ENCODE assay signal across 13 cellular contexts in the genomic region with DNA sequence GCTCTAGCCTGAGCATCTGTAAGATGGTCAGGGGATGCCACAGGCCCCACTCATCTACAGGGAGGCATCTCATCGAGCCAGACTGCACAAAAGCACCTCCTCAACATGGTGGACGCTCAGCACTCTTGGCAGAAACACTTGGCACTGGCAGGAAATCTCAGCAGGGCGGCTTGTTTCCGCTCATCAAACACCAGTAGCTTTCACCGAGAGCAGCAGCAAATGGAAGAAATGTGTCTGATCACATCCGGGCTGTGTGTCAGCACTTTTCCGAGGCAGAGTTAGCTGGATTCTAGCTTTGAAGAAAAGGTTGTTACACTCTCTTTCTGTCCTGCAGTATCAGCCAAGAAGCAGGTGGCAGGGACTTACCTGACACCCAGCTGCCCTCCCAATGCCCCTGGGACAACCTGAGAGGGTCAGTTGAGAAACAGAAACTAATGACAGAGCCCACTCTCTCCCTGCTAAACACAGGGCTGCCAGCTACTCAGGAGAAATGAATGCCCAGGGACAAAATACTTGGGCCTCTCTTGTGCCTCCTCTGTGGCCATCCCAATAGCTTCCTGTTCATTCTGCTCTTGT.
DNase-seq lines count a peak whose midpoint lies in the region; ATAC-seq, FAIRE-seq and TF ChIP-seq lines count a peak whose summit lies in the region.
"Had no signal": no experiment of that assay in that cellular context is flagged by ENCODE, and none has a peak within 500 bp of the region (broad histone marks: within the 10 kb centered on the region; RNA-seq: fewer than 3 reads in every experiment).

No MANE protein-coding gene starts in this region.

- no CpG with 5 or more reads among the region's 7 CpGs for WGBS in neuronal stem cell (ENCODE audit: extremely low coverage in 2 of 2, insufficient read length in 2 of 2, insufficient replicate concordance in 1 of 2), 2 donors

- H2BK12ac ChIP-seq in neuronal stem cell (ENCODE audit: low read length), result no peak overlapping the region

- peaks cover 40 to 52% of the 10 kb centered on the region in 2 donors for H3K4me1 ChIP-seq in neuronal stem cell (ENCODE audit: control insufficient read depth in 2 of 2, insufficient read depth in 1 of 2, low read depth in 1 of 2, low read length in 2 of 2)

- no peak overlapping the region for H2AFZ ChIP-seq in neuronal stem cell (ENCODE audit: low read length)

- peak overlapping the region; percentile 27 for H3K18ac ChIP-seq in neuronal stem cell (ENCODE audit: low read length)

- H2AK5ac ChIP-seq in neuronal stem cell (ENCODE audit: low read depth, low read length), result peak overlapping the region; percentile 32

- H3K79me1 ChIP-seq in neuronal stem cell (ENCODE audit: low read depth, low read length), result no peaks in the 10 kb centered on the region

- no peak overlapping the region for H4K8ac ChIP-seq in neuronal stem cell (ENCODE audit: low read depth, low read length)

- H3K27me3 ChIP-seq in neuronal stem cell (ENCODE audit: control insufficient read depth in 3 of 3, insufficient read depth in 3 of 3, low read depth in 1 of 3, low read length in 3 of 3) (no peaks in the 10 kb centered on the region), MG63 (no peaks in the 10 kb centered on the region)

- H3K27ac Mint-ChIP-seq in activated naive CD4-positive, alpha-beta T cell treated with anti-CD3 and anti-CD28 coated beads, Interleukin-2, amount 10 ng/mL, durations not matched to agents 7 days and 5 days, result peak overlapping the region; percentile 86

- no peak overlapping the region for H4K91ac ChIP-seq in neuronal stem cell (ENCODE audit: low read depth, low read length, poor library complexity)

- H3K4ac ChIP-seq in neuronal stem cell (ENCODE audit: low read length), result no peak overlapping the region

- peaks cover 10% of the 10 kb centered on the region for H3K27me3 Mint-ChIP-seq in activated naive CD4-positive, alpha-beta T cell treated with anti-CD3 and anti-CD28 coated beads, Interleukin-2, amount 10 ng/mL, durations not matched to agents 7 days and 5 days

- peak; percentile 79 for FAIRE-seq in GM12891 (lab: Jason Lieb, UNC)

- H2BK5ac ChIP-seq in neuronal stem cell (ENCODE audit: low read length), result peak overlapping the region; percentile 19

- ATAC-seq in GM21717 (IDR thresholded peaks at IDR 0.05; ENCODE audit: unreplicated experiment) (no peak), HG02938 (IDR thresholded peaks at IDR 0.05; ENCODE audit: unreplicated experiment) (no peak), GM21367 (IDR thresholded peaks at IDR 0.05; ENCODE audit: unreplicated experiment) (no peak)
- ATAC-seq: esophagus mucosa, left cardiac atrium had no signal

- CTCF ChIA-PET in activated naive CD4-positive, alpha-beta T cell treated with anti-CD3 and anti-CD28 coated beads, Interleukin-2, amount 10 ng/mL, durations not matched to agents 7 days and 5 days (lab: Charles Lee), result no interaction called here

- H3K36me3 ChIP-seq in neuronal stem cell (replicated peaks in 1 of 2; ENCODE audit: control insufficient read depth in 2 of 2, insufficient read depth in 2 of 2, low read length in 2 of 2) (no peaks in the 10 kb centered on the region), MG63 (no peaks in the 10 kb centered on the region)

- DNase-seq in GM12891 (ENCODE audit: insufficient read length, low spot score) (no peak), RPMI8226 (peak; percentile 79), neuronal stem cell (ENCODE audit: low spot score) (no peak), MG63 (no peak)
- DNase-seq in activated naive CD4-positive, alpha-beta T cell treated with anti-CD3 and anti-CD28 coated beads, Interleukin-2, amount 10 ng/mL, durations not matched to agents 7 days and 5 days, result peak; percentile 52
- DNase-seq: left cardiac atrium, NCI-H1436, right cardiac atrium, SK-N-SH had no signal

- H3K4me3 Mint-ChIP-seq in activated naive CD4-positive, alpha-beta T cell treated with anti-CD3 and anti-CD28 coated beads, Interleukin-2, amount 10 ng/mL, durations not matched to agents 7 days and 5 days, result no peak overlapping the region

- H2BK120ac ChIP-seq in neuronal stem cell (ENCODE audit: low read depth, low read length), result no peak overlapping the region

- H3K9me3 ChIP-seq in neuronal stem cell (replicated peaks in 1 of 2; ENCODE audit: control insufficient read depth in 2 of 2, insufficient read depth in 1 of 2, low read depth in 1 of 2, low read length in 2 of 2) (no peaks in the 10 kb centered on the region), MG63 (no peaks in the 10 kb centered on the region)
- H3K9me3 ChIP-seq: SK-N-SH had no signal

- no peaks in the 10 kb centered on the region for H3K36me3 Mint-ChIP-seq in activated naive CD4-positive, alpha-beta T cell treated with anti-CD3 and anti-CD28 coated beads, Interleukin-2, amount 10 ng/mL, durations not matched to agents 7 days and 5 days

- H2BK15ac ChIP-seq in neuronal stem cell (ENCODE audit: low read length), result no peak overlapping the region

- H3K14ac ChIP-seq in neuronal stem cell (ENCODE audit: low read length), result no peak overlapping the region

- no peaks in the 10 kb centered on the region for H3K9me3 Mint-ChIP-seq in activated naive CD4-positive, alpha-beta T cell treated with anti-CD3 and anti-CD28 coated beads, Interleukin-2, amount 10 ng/mL, durations not matched to agents 7 days and 5 days

- TF ChIP-seq POLR2A in GM12891 (IDR thresholded peaks at IDR 0.05; ENCODE audit: low read depth, low read length), result no peak

- no peak overlapping the region for H3K9ac ChIP-seq in neuronal stem cell (ENCODE audit: low read depth, low read length, poor library complexity)
- H3K9ac ChIP-seq: SK-N-SH had no signal

- no peak overlapping the region for H3K23ac ChIP-seq in neuronal stem cell (ENCODE audit: low read depth, low read length, poor library complexity)

- H3K27ac ChIP-seq in neuronal stem cell (replicated peaks; ENCODE audit: low read length), result no peak overlapping the region

- H3K4me3 ChIP-seq in neuronal stem cell (ENCODE audit: low read length in 2 of 2) (no peak overlapping the region), MG63 (no peak overlapping the region)

- H3K4me1 Mint-ChIP-seq in activated naive CD4-positive, alpha-beta T cell treated with anti-CD3 and anti-CD28 coated beads, Interleukin-2, amount 10 ng/mL, durations not matched to agents 7 days and 5 days, result peaks cover 4% of the 10 kb centered on the region

- H3K4me2 ChIP-seq in neuronal stem cell (ENCODE audit: insufficient read depth, low read length, poor library complexity, severe bottlenecking), result no peak overlapping the region
- H3K4me2 ChIP-seq: SK-N-SH had no signal

TF ChIP-seq in GM12891, 5 proteins besides CTCF, POLR2A, EP300 and RAD21:
- no peak for TF ChIP-seq POLR2AphosphoS5 (IDR thresholded peaks at IDR 0.05; ENCODE audit: low read depth, low read length)
- no peak for TF ChIP-seq SPI1 (IDR thresholded peaks at IDR 0.05; ENCODE audit: low read depth, low read length)
- TF ChIP-seq PAX5 (IDR thresholded peaks at IDR 0.05; ENCODE audit: insufficient read depth, low read length, severe bottlenecking), result no peak
- TF ChIP-seq TAF1 (IDR thresholded peaks at IDR 0.05; ENCODE audit: low read depth, low read length), result no peak
- no peak for TF ChIP-seq POU2F2 (IDR thresholded peaks at IDR 0.05; ENCODE audit: low read depth, low read length)

Comparison
In these comparisons a context has a peak if more than half of its experiments do, and no peak if none do; other contexts are left out.
1. DNase-seq: peak in RPMI8226 (single experiment) and activated naive CD4-positive, alpha-beta T cell treated with anti-CD3 and anti-CD28 coated beads, Interleukin-2, amount 10 ng/mL, durations not matched to agents 7 days and 5 days (single experiment); none in GM12891 (single experiment), neuronal stem cell (single experiment) and MG63 (single experiment).